16 cellular contexts compared by ENCODE assay signal in the genomic region with DNA sequence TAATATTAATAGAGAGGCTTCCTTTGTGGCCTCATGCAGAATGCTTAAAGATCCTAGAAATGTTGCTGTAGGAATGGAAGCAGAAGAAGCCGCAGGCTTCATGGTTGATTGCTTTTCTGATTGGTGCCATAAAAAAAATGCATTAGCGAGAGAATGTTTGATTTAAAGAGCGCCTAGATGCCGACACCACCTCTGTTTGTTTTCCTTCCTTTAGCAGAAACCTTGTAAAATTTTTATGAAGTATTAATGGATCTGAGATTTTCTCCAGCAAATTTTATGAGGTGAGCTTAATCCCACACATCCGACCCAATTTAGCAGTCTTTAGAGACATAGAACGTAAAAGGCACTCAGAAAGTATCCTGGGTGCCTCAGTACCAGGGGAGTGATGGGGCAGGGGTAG.
DNase-seq lines count a peak whose midpoint lies in the region; ATAC-seq and TF ChIP-seq lines count a peak whose summit lies in the region.
"Had no signal": no experiment of that assay in that cellular context is flagged by ENCODE, and none has a peak within 500 bp of the region (broad histone marks: within the 10 kb centered on the region; RNA-seq: fewer than 3 reads in every experiment).

No MANE protein-coding gene starts in this region.

- no peaks in the 10 kb centered on the region for H4K20me1 ChIP-seq in neural cell (ENCODE audit: insufficient read depth)
- H4K20me1 ChIP-seq: BLaER1 treated with 17β-estradiol and CSF1 and Interleukin-3, amounts not matched to agents 10 nM and 100 nM had no signal

- no peak overlapping the region for H3K27ac Mint-ChIP-seq in activated naive CD8-positive, alpha-beta T cell treated with anti-CD3 and anti-CD28 coated beads, Interleukin-2, amount 50 U/mL, for 24 hours
- H3K27ac Mint-ChIP-seq: CD4-positive, CD25-positive, alpha-beta regulatory T cell had no signal

- TF ChIP-seq RAD21 in neural cell (conservative IDR thresholded peaks at IDR 0.05), result no peak

- peaks cover 6% of the 10 kb centered on the region for H3F3A ChIP-seq in neural cell (ENCODE audit: insufficient read depth, low read length, poor library complexity, severe bottlenecking)

- no peaks in the 10 kb centered on the region for H3K9me3 ChIP-seq in neural cell (ENCODE audit: low read length)

- H3K36me3 Mint-ChIP-seq in activated naive CD8-positive, alpha-beta T cell treated with anti-CD3 and anti-CD28 coated beads, Interleukin-2, amount 50 U/mL, for 24 hours (ENCODE audit: low read depth), result no peaks in the 10 kb centered on the region
- H3K36me3 Mint-ChIP-seq: CD4-positive, CD25-positive, alpha-beta regulatory T cell had no signal

- H3K9me2 ChIP-seq in neural cell (ENCODE audit: insufficient read depth, low read length), result no peaks in the 10 kb centered on the region

- H3K36me3 ChIP-seq in neural cell (ENCODE audit: insufficient read depth, low read length), result no peaks in the 10 kb centered on the region
- H3K36me3 ChIP-seq: BLaER1 treated with 17β-estradiol and CSF1 and Interleukin-3, amounts not matched to agents 10 nM and 100 nM had no signal

- TF ChIP-seq EP300 in neural cell (conservative IDR thresholded peaks at IDR 0.05; ENCODE audit: poor library complexity, severe bottlenecking), result no peak

- TF ChIP-seq CTCF in HFF-Myc (IDR thresholded peaks at IDR 0.05; ENCODE audit: low read depth, low read length, missing control alignments) (no peak), neural cell (IDR thresholded peaks at IDR 0.05; ENCODE audit: poor library complexity, severe bottlenecking) (no peak)

- H2AFZ ChIP-seq in neural cell (ENCODE audit: low read depth, low read length), result no peak overlapping the region
- H2AFZ ChIP-seq: GM23338 had no signal

- H3K4me1 Mint-ChIP-seq in activated naive CD8-positive, alpha-beta T cell treated with anti-CD3 and anti-CD28 coated beads, Interleukin-2, amount 50 U/mL, for 24 hours, result no peaks in the 10 kb centered on the region
- H3K4me1 Mint-ChIP-seq: CD4-positive, CD25-positive, alpha-beta regulatory T cell had no signal

- peaks cover 4% of the 10 kb centered on the region for H3K9me3 Mint-ChIP-seq in activated naive CD8-positive, alpha-beta T cell treated with anti-CD3 and anti-CD28 coated beads, Interleukin-2, amount 50 U/mL, for 24 hours
- H3K9me3 Mint-ChIP-seq: GM23338 had no signal

- peak; percentile 18 to 49 (median 44) for DNase-seq in NCI-H1417 (lab: John Stamatoyannopoulos, UW)
- no peak for DNase-seq in NCI-H1417 treated with DMSO at 0.1 percent for 48 hours (lab: John Stamatoyannopoulos, UW)
- peak; percentile 17 for DNase-seq in DMS79 (lab: John Stamatoyannopoulos, UW)
- DNase-seq in HFF-Myc (ENCODE audit: extremely low read depth, low read depth), result peak; percentile 14
- DNase-seq in activated naive CD8-positive, alpha-beta T cell treated with anti-CD3 and anti-CD28 coated beads, Interleukin-2, amount 50 U/mL, for 24 hours, result no peak
- no peak for DNase-seq in NCI-H226
- DNase-seq: AML-193; CD4-positive, CD25-positive, alpha-beta regulatory T cell; DMS53; EL; H7 had no signal

- H3K4me3 Mint-ChIP-seq in activated naive CD8-positive, alpha-beta T cell treated with anti-CD3 and anti-CD28 coated beads, Interleukin-2, amount 50 U/mL, for 24 hours, result no peak overlapping the region
- H3K4me3 Mint-ChIP-seq: CD4-positive, CD25-positive, alpha-beta regulatory T cell; GM23338 had no signal

- H3K4me2 ChIP-seq in neural cell (ENCODE audit: low read length), result no peak overlapping the region
- H3K4me2 ChIP-seq: BLaER1 treated with 17β-estradiol and CSF1 and Interleukin-3, amounts not matched to agents 10 nM and 100 nM; GM23338 had no signal

- H3K27ac ChIP-seq in neural cell (ENCODE audit: low read length), result peak overlapping the region; percentile 74
- H3K27ac ChIP-seq: 22Rv1; BLaER1 treated with 17β-estradiol and CSF1 and Interleukin-3, amounts not matched to agents 10 nM and 100 nM; HL-60 had no signal

- H3K79me2 ChIP-seq in neural cell (replicated peaks; ENCODE audit: insufficient read depth, low read length), result no peaks in the 10 kb centered on the region

- peak overlapping the region; percentile 22 for H3K9ac ChIP-seq in neural cell (ENCODE audit: low read length)
- H3K9ac ChIP-seq: BLaER1 treated with 17β-estradiol and CSF1 and Interleukin-3, amounts not matched to agents 10 nM and 100 nM had no signal

- H3K4me3 ChIP-seq in HFF-Myc (replicated peaks; ENCODE audit: low read depth, low read length), result no peak overlapping the region
- peak overlapping the region; percentile 29 for H3K4me3 ChIP-seq in neural cell (ENCODE audit: low read length)
- H3K4me3 ChIP-seq: BLaER1 treated with 17β-estradiol and CSF1 and Interleukin-3, amounts not matched to agents 10 nM and 100 nM; GM23338 had no signal

- no peak for ATAC-seq in activated naive CD8-positive, alpha-beta T cell treated with anti-CD3 and anti-CD28 coated beads, Interleukin-2, amount 50 U/mL, for 24 hours
- ATAC-seq: GM23338 had no signal

- no peaks in the 10 kb centered on the region for H3K27me3 ChIP-seq in neural cell (ENCODE audit: insufficient read depth, low read depth, low read length)
- H3K27me3 ChIP-seq: BLaER1 treated with 17β-estradiol and CSF1 and Interleukin-3, amounts not matched to agents 10 nM and 100 nM had no signal

- no peaks in the 10 kb centered on the region for H3K27me3 Mint-ChIP-seq in activated naive CD8-positive, alpha-beta T cell treated with anti-CD3 and anti-CD28 coated beads, Interleukin-2, amount 50 U/mL, for 24 hours
- H3K27me3 Mint-ChIP-seq: CD4-positive, CD25-positive, alpha-beta regulatory T cell had no signal

TF ChIP-seq in neural cell, 6 proteins besides CTCF, POLR2A, EP300 and RAD21:
- no peak for TF ChIP-seq MXI1 (conservative IDR thresholded peaks at IDR 0.05; ENCODE audit: poor library complexity, severe bottlenecking)
- peak; percentile 11 for TF ChIP-seq POLR2AphosphoS5 (IDR thresholded peaks at IDR 0.05)
- no peak for TF ChIP-seq EZH2 (IDR thresholded peaks at IDR 0.05; ENCODE audit: borderline replicate concordance, insufficient read depth, low read length, poor library complexity, severe bottlenecking)
- TF ChIP-seq TAF1 (IDR thresholded peaks at IDR 0.05; ENCODE audit: low read depth), result no peak
- TF ChIP-seq, protein P1, sequence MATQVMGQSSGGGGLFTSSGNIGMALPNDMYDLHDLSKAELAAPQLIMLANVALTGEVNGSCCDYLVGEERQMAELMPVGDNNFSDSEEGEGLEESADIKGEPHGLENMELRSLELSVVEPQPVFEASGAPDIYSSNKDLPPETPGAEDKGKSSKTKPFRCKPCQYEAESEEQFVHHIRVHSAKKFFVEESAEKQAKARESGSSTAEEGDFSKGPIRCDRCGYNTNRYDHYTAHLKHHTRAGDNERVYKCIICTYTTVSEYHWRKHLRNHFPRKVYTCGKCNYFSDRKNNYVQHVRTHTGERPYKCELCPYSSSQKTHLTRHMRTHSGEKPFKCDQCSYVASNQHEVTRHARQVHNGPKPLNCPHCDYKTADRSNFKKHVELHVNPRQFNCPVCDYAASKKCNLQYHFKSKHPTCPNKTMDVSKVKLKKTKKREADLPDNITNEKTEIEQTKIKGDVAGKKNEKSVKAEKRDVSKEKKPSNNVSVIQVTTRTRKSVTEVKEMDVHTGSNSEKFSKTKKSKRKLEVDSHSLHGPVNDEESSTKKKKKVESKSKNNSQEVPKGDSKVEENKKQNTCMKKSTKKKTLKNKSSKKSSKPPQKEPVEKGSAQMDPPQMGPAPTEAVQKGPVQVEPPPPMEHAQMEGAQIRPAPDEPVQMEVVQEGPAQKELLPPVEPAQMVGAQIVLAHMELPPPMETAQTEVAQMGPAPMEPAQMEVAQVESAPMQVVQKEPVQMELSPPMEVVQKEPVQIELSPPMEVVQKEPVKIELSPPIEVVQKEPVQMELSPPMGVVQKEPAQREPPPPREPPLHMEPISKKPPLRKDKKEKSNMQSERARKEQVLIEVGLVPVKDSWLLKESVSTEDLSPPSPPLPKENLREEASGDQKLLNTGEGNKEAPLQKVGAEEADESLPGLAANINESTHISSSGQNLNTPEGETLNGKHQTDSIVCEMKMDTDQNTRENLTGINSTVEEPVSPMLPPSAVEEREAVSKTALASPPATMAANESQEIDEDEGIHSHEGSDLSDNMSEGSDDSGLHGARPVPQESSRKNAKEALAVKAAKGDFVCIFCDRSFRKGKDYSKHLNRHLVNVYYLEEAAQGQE (IDR thresholded peaks at IDR 0.05; ENCODE audit: borderline replicate concordance), result peak; percentile 2

Comparison
In these comparisons a context has a peak if more than half of its experiments do, and no peak if none do; other contexts are left out.
1. DNase-seq: peak in NCI-H1417 (3 of 3), DMS79 (single experiment) and HFF-Myc (single experiment); none in NCI-H1417 treated with DMSO at 0.1 percent for 48 hours (single experiment), activated naive CD8-positive, alpha-beta T cell treated with anti-CD3 and anti-CD28 coated beads, Interleukin-2, amount 50 U/mL, for 24 hours (single experiment) and NCI-H226 (single experiment).